20 cellular contexts compared by ENCODE assay signal in the genomic region with DNA sequence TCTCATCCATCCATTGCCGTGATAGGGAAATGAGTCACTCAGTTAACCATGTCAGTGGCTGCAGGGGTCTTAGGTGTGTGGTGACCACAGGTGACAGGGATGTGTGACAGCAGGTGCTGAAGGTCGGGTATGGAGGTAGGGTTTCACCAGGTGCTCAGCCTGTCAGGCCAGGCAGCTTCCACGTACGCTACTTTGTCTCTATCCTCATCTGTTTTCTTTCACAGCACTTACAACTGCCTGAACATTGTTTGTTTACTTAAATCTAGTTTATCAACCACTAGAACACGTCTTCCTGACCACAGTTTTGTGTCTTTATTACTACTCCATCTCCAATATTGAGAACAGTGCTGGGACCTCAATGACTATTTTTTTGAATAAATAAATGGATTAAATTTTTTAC.
"Had no signal": no experiment of that assay in that cellular context is flagged by ENCODE, and none has a peak within 500 bp of the region (broad histone marks: within the 10 kb centered on the region; RNA-seq: fewer than 3 reads in every experiment).

No MANE protein-coding gene starts in this region.

- H3K36me3 ChIP-seq: gastrocnemius medialis, heart right ventricle, spleen, suprapubic skin, upper lobe of left lung had no signal

- H3K4me3 ChIP-seq: gastrocnemius medialis, heart right ventricle, psoas muscle, spleen, suprapubic skin, upper lobe of left lung had no signal

- DNase-seq: activated naive CD4-positive, alpha-beta T cell treated with anti-CD3 and anti-CD28 coated beads, Interleukin-2, amount 10 ng/mL, durations not matched to agents 7 days and 5 days; activated T-cell treated with anti-CD3 and anti-CD28 coated beads for 4 hours; caudate nucleus; cortex of kidney; effector memory CD4-positive, alpha-beta T cell; gastrocnemius medialis; heart right ventricle; islet precursor cell; left ventricle myocardium superior; mesenchymal stem cell; nephron progenitor cell; psoas muscle; spleen; stimulated activated CD4-positive, alpha-beta T cell treated with anti-CD3 and anti-CD28 coated beads, Interleukin-1b, Interleukin-23, amount 100 ng/mL, for 48 hours; stimulated activated naive B cell treated with anti-CD40 and anti-IgM and Interleukin-4, amounts not matched to agents 10 μg/mL and 1 μg/mL and 100 μg/mL, for 72 hours; upper lobe of left lung had no signal

- H3K36me3 Mint-ChIP-seq: activated naive CD4-positive, alpha-beta T cell treated with anti-CD3 and anti-CD28 coated beads, Interleukin-2, amount 10 ng/mL, durations not matched to agents 7 days and 5 days; stimulated activated naive B cell treated with anti-CD40 and anti-IgM and Interleukin-4, amounts not matched to agents 10 μg/mL and 1 μg/mL and 100 μg/mL, for 72 hours had no signal

- H3K4me3 Mint-ChIP-seq: activated naive CD4-positive, alpha-beta T cell treated with anti-CD3 and anti-CD28 coated beads, Interleukin-2, amount 10 ng/mL, durations not matched to agents 7 days and 5 days; nephron progenitor cell; stimulated activated naive B cell treated with anti-CD40 and anti-IgM and Interleukin-4, amounts not matched to agents 10 μg/mL and 1 μg/mL and 100 μg/mL, for 72 hours had no signal

- H3K27ac Mint-ChIP-seq: activated naive CD4-positive, alpha-beta T cell treated with anti-CD3 and anti-CD28 coated beads, Interleukin-2, amount 10 ng/mL, durations not matched to agents 7 days and 5 days; activated T-helper 2 cell treated with anti-CD3 and anti-CD28 coated beads, Interferon-gamma antibody, Interleukin-2, Interleukin-4, amounts not matched to agents 10 μg/mL and 5 μg/mL and 100 μg/mL, durations not matched to agents 14 hours and 24 hours and 36 hours; nephron progenitor cell; stimulated activated naive B cell treated with anti-CD40 and anti-IgM and Interleukin-4, amounts not matched to agents 10 μg/mL and 1 μg/mL and 100 μg/mL, for 72 hours had no signal

- H3K4me1 ChIP-seq: gastrocnemius medialis, heart right ventricle, psoas muscle, spleen, suprapubic skin, upper lobe of left lung had no signal

- H3K27me3 Mint-ChIP-seq: stimulated activated naive B cell treated with anti-CD40 and anti-IgM and Interleukin-4, amounts not matched to agents 10 μg/mL and 1 μg/mL and 100 μg/mL, for 72 hours had no signal

- ATAC-seq: gastrocnemius medialis; heart right ventricle; left ventricle myocardium superior; psoas muscle; sciatic nerve; stimulated activated naive B cell treated with anti-CD40 and anti-IgM and Interleukin-4, amounts not matched to agents 10 μg/mL and 1 μg/mL and 100 μg/mL, for 72 hours had no signal

- H3K9me3 ChIP-seq: gastrocnemius medialis, psoas muscle, suprapubic skin, upper lobe of left lung had no signal

- H3K27ac ChIP-seq: epithelial cell of prostate, gastrocnemius medialis, heart right ventricle, psoas muscle, spleen, suprapubic skin, upper lobe of left lung had no signal

- H3K27me3 ChIP-seq: gastrocnemius medialis, spleen, suprapubic skin, upper lobe of left lung had no signal

- H3K4me1 Mint-ChIP-seq: stimulated activated naive B cell treated with anti-CD40 and anti-IgM and Interleukin-4, amounts not matched to agents 10 μg/mL and 1 μg/mL and 100 μg/mL, for 72 hours had no signal
